In the genomic region with DNA sequence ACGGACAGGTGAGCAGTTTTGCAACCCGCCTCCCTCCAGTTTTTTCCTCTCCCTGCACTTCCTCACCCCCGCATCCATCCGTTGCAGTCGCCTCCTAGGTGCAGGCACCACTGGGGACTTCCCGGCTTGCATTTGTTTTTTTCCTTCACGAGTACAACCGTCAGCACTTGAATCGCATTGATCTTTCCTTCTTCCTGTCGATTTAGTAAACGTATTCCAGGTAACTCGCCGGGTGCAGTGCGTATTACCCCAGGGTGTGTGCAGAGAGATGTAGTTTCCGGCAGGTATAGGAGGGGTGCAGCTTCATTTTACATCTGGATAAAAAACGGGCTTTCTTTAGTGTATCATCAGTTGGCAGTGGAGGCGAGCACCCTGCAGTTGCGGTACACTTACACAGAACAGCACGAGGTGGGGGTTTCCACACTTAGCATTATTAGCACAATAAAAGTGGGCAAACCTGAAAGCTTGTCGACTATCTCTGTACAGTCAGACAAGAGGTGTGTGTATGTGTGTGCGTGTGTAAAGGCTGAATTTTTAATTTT, we compare ENCODE assay signal across 8 cellular contexts.
A peak's percentile ranks its signal among the peaks of the same experiment; 100 is the strongest.
DNase-seq lines count a peak whose midpoint lies in the region; ATAC-seq and TF ChIP-seq lines count a peak whose summit lies in the region.

SORL1-AS1 (minus strand) TSS at position 359 of the 542 bp plus-strand sequence.

- H3K27me3 ChIP-seq in neutrophil = no peaks in the 10 kb centered on the region

- POLR2A ChIA-PET in activated CD4-positive, alpha-beta memory T cell treated with anti-CD3 and anti-CD28 coated beads, Interleukin-2, amount 10 ng/mL, durations not matched to agents 7 days and 5 days (lab: Charles Lee) = interaction anchor here (0.6 to 5.7 kb wide), 6 partner anchors 11 to 160 kb away, joined by 3 to 187 read pairs (median 30); partner anchors contain the start of gene SC5D

- CTCF ChIA-PET in activated CD4-positive, alpha-beta memory T cell treated with anti-CD3 and anti-CD28 coated beads, Interleukin-2, amount 10 ng/mL, durations not matched to agents 7 days and 5 days (lab: Charles Lee) = interaction anchor here (0.7 to 4.6 kb wide), 8 partner anchors 11 to 139 kb away, joined by 3 to 91 read pairs (median 6); no protein-coding TSS in a partner anchor

- peak within 1 kb of the TSS; percentile 89 to 97 (median 91) for H3K27ac Mint-ChIP-seq in CD14-positive monocyte
- H3K27ac Mint-ChIP-seq in activated CD4-positive, alpha-beta memory T cell treated with anti-CD3 and anti-CD28 coated beads, Interleukin-2, amount 10 ng/mL, durations not matched to agents 7 days and 5 days = peak within 1 kb of the TSS; percentile 90

- H3K36me3 Mint-ChIP-seq in CD14-positive monocyte = peaks cover 6 to 18% of the 10 kb centered on the region in 2 donors
- H3K36me3 Mint-ChIP-seq in activated CD4-positive, alpha-beta memory T cell treated with anti-CD3 and anti-CD28 coated beads, Interleukin-2, amount 10 ng/mL, durations not matched to agents 7 days and 5 days (ENCODE audit: low read depth) = peaks cover 59% of the 10 kb centered on the region

- peak within 1 kb of the TSS; percentile 98 for H3K27ac ChIP-seq in neutrophil

- H3K4me3 ChIP-seq in LNCaP clone FGC (ENCODE audit: low read depth, low read length) (peak within 1 kb of the TSS; percentile 75), epithelial cell of proximal tubule (ENCODE audit: low read depth, low read length) (peak within 1 kb of the TSS; percentile 62), neutrophil (ENCODE audit: low read depth in 1 of 2, low read length in 1 of 2) (peak within 1 kb of the TSS; percentile 69 to 99)

- H3K36me3 ChIP-seq in neutrophil = peaks cover 28% of the 10 kb centered on the region

- ATAC-seq in GM21447 (IDR thresholded peaks at IDR 0.05; ENCODE audit: unreplicated experiment) = peak; percentile 19
- ATAC-seq in HG02852 (IDR thresholded peaks at IDR 0.05; ENCODE audit: unreplicated experiment) = no peak

- H3K4me1 Mint-ChIP-seq in CD14-positive monocyte = peaks cover 93% of the 10 kb centered on the region
- H3K4me1 Mint-ChIP-seq in activated CD4-positive, alpha-beta memory T cell treated with anti-CD3 and anti-CD28 coated beads, Interleukin-2, amount 10 ng/mL, durations not matched to agents 7 days and 5 days = peaks cover 87% of the 10 kb centered on the region

- DNase-seq in CD14-positive monocyte (ENCODE audit: low spot score) = no peak
- DNase-seq in LNCaP clone FGC (ENCODE audit: low read depth) = no peak
- peak; percentile 48 for DNase-seq in activated CD4-positive, alpha-beta memory T cell treated with anti-CD3 and anti-CD28 coated beads, Interleukin-2, amount 10 ng/mL, durations not matched to agents 7 days and 5 days
- DNase-seq in epithelial cell of proximal tubule (ENCODE audit: low read depth) = no peak
- no peak for DNase-seq in NCI-H2196 treated with DMSO at 0.1 percent for 48 hours (lab: John Stamatoyannopoulos, UW; ENCODE audit: unreplicated experiment)

- H3K27me3 Mint-ChIP-seq in CD14-positive monocyte (ENCODE audit: low read depth in 3 of 3) = no peaks in the 10 kb centered on the region
- H3K27me3 Mint-ChIP-seq in activated CD4-positive, alpha-beta memory T cell treated with anti-CD3 and anti-CD28 coated beads, Interleukin-2, amount 10 ng/mL, durations not matched to agents 7 days and 5 days = no peaks in the 10 kb centered on the region

- TF ChIP-seq CTCF in CD14-positive monocyte (IDR thresholded peaks at IDR 0.05) = no peak
- no peak for TF ChIP-seq CTCF in LNCaP clone FGC (IDR thresholded peaks at IDR 0.05; ENCODE audit: control insufficient read depth, extremely low read depth, insufficient read depth)
- no peak for TF ChIP-seq CTCF in epithelial cell of proximal tubule (conservative IDR thresholded peaks at IDR 0.05; ENCODE audit: low read depth, low read length)
- no peak for TF ChIP-seq CTCF in neutrophil (IDR thresholded peaks at IDR 0.05)

- intact Hi-C loops in CD14-positive monocyte (cut with micrococcal nuclease) = loop anchor here (5.0 kb wide), 2 partner anchors 35 to 125 kb away; no protein-coding TSS in a partner anchor

- H3K4me1 ChIP-seq in neutrophil (ENCODE audit: control insufficient read depth in 1 of 2, insufficient read depth in 1 of 2, low read depth in 1 of 2, low read length in 1 of 2) = peaks cover 73 to 86% of the 10 kb centered on the region in 2 experiments

- no peaks in the 10 kb centered on the region for H3K9me3 ChIP-seq in neutrophil

- peak within 1 kb of the TSS; percentile 98 to 99 for H3K4me3 Mint-ChIP-seq in CD14-positive monocyte
- H3K4me3 Mint-ChIP-seq in activated CD4-positive, alpha-beta memory T cell treated with anti-CD3 and anti-CD28 coated beads, Interleukin-2, amount 10 ng/mL, durations not matched to agents 7 days and 5 days = peak within 1 kb of the TSS; percentile 94

- H3K9me3 Mint-ChIP-seq in CD14-positive monocyte = peaks cover 0 to 2% (median 0%) of the 10 kb centered on the region in 7 donors
- H3K9me3 Mint-ChIP-seq in activated CD4-positive, alpha-beta memory T cell treated with anti-CD3 and anti-CD28 coated beads, Interleukin-2, amount 10 ng/mL, durations not matched to agents 7 days and 5 days = no peaks in the 10 kb centered on the region
